21 cellular contexts compared by ENCODE assay signal in genomic region chr3:188527389-188527788, GRCh38.
"Had no signal": no experiment of that assay in that cellular context is flagged by ENCODE, and none has a peak within 500 bp of the region (broad histone marks: within the 10 kb centered on the region; RNA-seq: fewer than 3 reads in every experiment).

No MANE protein-coding gene starts in this region.

- H3K36me3 ChIP-seq: uterus had no signal

- H3K9me3 ChIP-seq: esophagus squamous epithelium, psoas muscle, right lobe of liver, tibial artery, upper lobe of left lung, uterus had no signal

- H3K4me1 ChIP-seq: parathyroid adenoma, uterus had no signal

- H3K27ac Mint-ChIP-seq: dendritic cell treated with granulocyte-macrophage colony-stimulating factor and Interleukin-4, amounts not matched to agents 40 ng/mL and 50 ng/mL, for 4 days; naive thymus-derived CD4-positive, alpha-beta T cell had no signal

- H3K27me3 ChIP-seq: esophagus squamous epithelium, foreskin keratinocyte, hepatocyte, right lobe of liver, tibial artery, upper lobe of left lung, uterus had no signal

- H3K27me3 Mint-ChIP-seq: dendritic cell treated with granulocyte-macrophage colony-stimulating factor and Interleukin-4, amounts not matched to agents 40 ng/mL and 50 ng/mL, for 4 days; effector memory CD8-positive, alpha-beta T cell; naive thymus-derived CD4-positive, alpha-beta T cell; stimulated activated memory B cell treated with anti-CD40 and anti-IgM and Interleukin-4, amounts not matched to agents 10 μg/mL and 1 μg/mL and 100 μg/mL, for 72 hours; stimulated activated naive CD8-positive, alpha-beta T cell treated with anti-CD3 and anti-CD28 coated beads, Interleukin-15, Interleukin-2, amounts not matched to agents 100 ng/mL and 50 ng/mL, for 24 hours had no signal

- DNase-seq: effector memory CD8-positive, alpha-beta T cell; esophagus squamous epithelium; foreskin keratinocyte; head of caudate nucleus; kidney glomerular epithelial cell; mesendoderm; naive thymus-derived CD4-positive, alpha-beta T cell; nephron progenitor cell; psoas muscle; retina; right lobe of liver; stimulated activated CD4-positive, alpha-beta T cell treated with anti-CD3 and anti-CD28 coated beads, Interleukin-4, amount 100 ng/mL, for 1 hour; stimulated activated CD8-positive, alpha-beta memory T cell treated with anti-CD3 and anti-CD28 coated beads, Interleukin-4, amount 100 ng/mL, for 48 hours; tibial artery; upper lobe of left lung; uterus had no signal

- H3K27ac ChIP-seq: esophagus squamous epithelium, foreskin keratinocyte, hepatocyte, parathyroid adenoma, psoas muscle, right lobe of liver, upper lobe of left lung, uterus had no signal

- H3K9ac ChIP-seq: parathyroid adenoma had no signal

- ATAC-seq: effector memory CD8-positive, alpha-beta T cell; foreskin keratinocyte; naive thymus-derived CD4-positive, alpha-beta T cell; psoas muscle; right lobe of liver; stimulated activated memory B cell treated with anti-CD40 and anti-IgM and Interleukin-4, amounts not matched to agents 10 μg/mL and 1 μg/mL and 100 μg/mL, for 72 hours had no signal

- H3K4me3 ChIP-seq: esophagus squamous epithelium, hepatocyte, psoas muscle, right lobe of liver, tibial artery, upper lobe of left lung, uterus had no signal

- H3K79me2 ChIP-seq: parathyroid adenoma had no signal

- H2AFZ ChIP-seq: hepatocyte, parathyroid adenoma had no signal

- H3K4me2 ChIP-seq: hepatocyte had no signal

- H3K9me3 Mint-ChIP-seq: dendritic cell treated with granulocyte-macrophage colony-stimulating factor and Interleukin-4, amounts not matched to agents 40 ng/mL and 50 ng/mL, for 4 days; effector memory CD8-positive, alpha-beta T cell; naive thymus-derived CD4-positive, alpha-beta T cell; nephron progenitor cell; stimulated activated memory B cell treated with anti-CD40 and anti-IgM and Interleukin-4, amounts not matched to agents 10 μg/mL and 1 μg/mL and 100 μg/mL, for 72 hours; stimulated activated naive CD8-positive, alpha-beta T cell treated with anti-CD3 and anti-CD28 coated beads, Interleukin-15, Interleukin-2, amounts not matched to agents 100 ng/mL and 50 ng/mL, for 24 hours had no signal

- H3K4me3 Mint-ChIP-seq: dendritic cell treated with granulocyte-macrophage colony-stimulating factor and Interleukin-4, amounts not matched to agents 40 ng/mL and 50 ng/mL, for 4 days; effector memory CD8-positive, alpha-beta T cell; naive thymus-derived CD4-positive, alpha-beta T cell; nephron progenitor cell; stimulated activated memory B cell treated with anti-CD40 and anti-IgM and Interleukin-4, amounts not matched to agents 10 μg/mL and 1 μg/mL and 100 μg/mL, for 72 hours; stimulated activated naive CD8-positive, alpha-beta T cell treated with anti-CD3 and anti-CD28 coated beads, Interleukin-15, Interleukin-2, amounts not matched to agents 100 ng/mL and 50 ng/mL, for 24 hours had no signal
